Comparison of ENCODE assay signal across 9 cellular contexts in genomic region chr12:68119724-68120211, GRCh38. TPM values are rescaled to one million over a fixed set of nuclear protein-coding genes. Genes with fewer than 3 reads are reported as not detected.
DNase-seq lines count a peak whose midpoint lies in the region; ATAC-seq and TF ChIP-seq lines count a peak whose summit lies in the region.
"Had no signal": no experiment of that assay in that cellular context is flagged by ENCODE, and none has a peak within 500 bp of the region (broad histone marks: within the 10 kb centered on the region; RNA-seq: fewer than 3 reads in every experiment).

No MANE protein-coding gene starts in this region.

- no peak for TF ChIP-seq POLR2A in body of pancreas (IDR thresholded peaks at IDR 0.05)

- no peaks in the 10 kb centered on the region for H4K20me1 ChIP-seq in BLaER1 treated with 17β-estradiol and CSF1 and Interleukin-3, amounts not matched to agents 10 nM and 100 nM

- peaks cover 31% of the 10 kb centered on the region for H3K4me1 Mint-ChIP-seq in activated CD4-positive, alpha-beta memory T cell treated with anti-CD3 and anti-CD28 coated beads, Interleukin-2, amount 10 ng/mL, durations not matched to agents 7 days and 5 days
- H3K4me1 Mint-ChIP-seq: activated B cell treated with CpG ODN at 0.5 μM for 24 hours had no signal

- no peaks in the 10 kb centered on the region for H3K27me3 ChIP-seq in BLaER1 treated with 17β-estradiol and CSF1 and Interleukin-3, amounts not matched to agents 10 nM and 100 nM
- H3K27me3 ChIP-seq in body of pancreas, result no peaks in the 10 kb centered on the region

- POLR2A ChIA-PET in activated CD4-positive, alpha-beta memory T cell treated with anti-CD3 and anti-CD28 coated beads, Interleukin-2, amount 10 ng/mL, durations not matched to agents 7 days and 5 days (lab: Charles Lee), result interaction anchor here (0.6 to 5.2 kb wide), 29 partner anchors 10 to 688 kb away, joined by 3 to 89 read pairs (median 4); partner anchors contain the start of genes IFNG, MDM1, MDM2 and RAP1B

- ATAC-seq in GM19351 (IDR thresholded peaks at IDR 0.05; ENCODE audit: unreplicated experiment) (peak; percentile 94), HG03196 (IDR thresholded peaks at IDR 0.05; ENCODE audit: unreplicated experiment) (peak; percentile 91), omental fat pad (ENCODE audit: low FRiP score) (no peak), body of pancreas (no peak)

- no peak overlapping the region for H3K27ac Mint-ChIP-seq in activated CD4-positive, alpha-beta memory T cell treated with anti-CD3 and anti-CD28 coated beads, Interleukin-2, amount 10 ng/mL, durations not matched to agents 7 days and 5 days
- H3K27ac Mint-ChIP-seq: activated B cell treated with CpG ODN at 0.5 μM for 24 hours had no signal

- H3K36me3 Mint-ChIP-seq in activated CD4-positive, alpha-beta memory T cell treated with anti-CD3 and anti-CD28 coated beads, Interleukin-2, amount 10 ng/mL, durations not matched to agents 7 days and 5 days (ENCODE audit: low read depth), result peaks cover 9% of the 10 kb centered on the region

- no peak overlapping the region for H3K27ac ChIP-seq in BLaER1 treated with 17β-estradiol and CSF1 and Interleukin-3, amounts not matched to agents 10 nM and 100 nM
- H3K27ac ChIP-seq in body of pancreas, result no peak overlapping the region

- H3K4me3 Mint-ChIP-seq in activated CD4-positive, alpha-beta memory T cell treated with anti-CD3 and anti-CD28 coated beads, Interleukin-2, amount 10 ng/mL, durations not matched to agents 7 days and 5 days, result peak overlapping the region; percentile 28
- H3K4me3 Mint-ChIP-seq: activated B cell treated with CpG ODN at 0.5 μM for 24 hours had no signal

- peak; percentile 78 for DNase-seq in activated CD4-positive, alpha-beta memory T cell treated with anti-CD3 and anti-CD28 coated beads, Interleukin-2, amount 10 ng/mL, durations not matched to agents 7 days and 5 days
- peak; percentile 34 for DNase-seq in stimulated activated CD4-positive, alpha-beta T cell treated with anti-CD3 and anti-CD28 coated beads, Interleukin-12 subunit alpha, Interleukin-12 subunit beta, amount 100 ng/mL, for 4 hours
- no peak for DNase-seq in NCI-H774 (lab: John Stamatoyannopoulos, UW)
- DNase-seq in omental fat pad (ENCODE audit: low spot score), result no peak
- DNase-seq in body of pancreas, result no peak
- DNase-seq: activated B cell treated with CpG ODN at 0.5 μM for 24 hours had no signal

- H3K9me3 Mint-ChIP-seq in activated CD4-positive, alpha-beta memory T cell treated with anti-CD3 and anti-CD28 coated beads, Interleukin-2, amount 10 ng/mL, durations not matched to agents 7 days and 5 days, result peaks cover 2% of the 10 kb centered on the region

- intact Hi-C loops in body of pancreas (cut with DNase I), result no loop called here

- H3K4me1 ChIP-seq in BLaER1 treated with 17β-estradiol and CSF1 and Interleukin-3, amounts not matched to agents 10 nM and 100 nM, result peaks cover 0 to 35% (median 23%) of the 10 kb centered on the region in 10 experiments; a peak in 16 of 20 replicates
- no peaks in the 10 kb centered on the region for H3K4me1 ChIP-seq in body of pancreas

- H3K36me3 ChIP-seq in BLaER1 treated with 17β-estradiol and CSF1 and Interleukin-3, amounts not matched to agents 10 nM and 100 nM, result no peaks in the 10 kb centered on the region
- H3K36me3 ChIP-seq in body of pancreas (replicated peaks in 1 of 2; ENCODE audit: insufficient read depth in 1 of 2, low read depth in 2 of 2), result no peaks in the 10 kb centered on the region

- no peaks in the 10 kb centered on the region for H3K27me3 Mint-ChIP-seq in activated CD4-positive, alpha-beta memory T cell treated with anti-CD3 and anti-CD28 coated beads, Interleukin-2, amount 10 ng/mL, durations not matched to agents 7 days and 5 days
- H3K27me3 Mint-ChIP-seq: activated B cell treated with CpG ODN at 0.5 μM for 24 hours had no signal

- H3K9me3 ChIP-seq in BLaER1 treated with 17β-estradiol and CSF1 and Interleukin-3, amounts not matched to agents 10 nM and 100 nM (replicated peaks in 1 of 11), result peaks cover 6 to 18% (median 11%) of the 10 kb centered on the region in 11 experiments
- H3K9me3 ChIP-seq in body of pancreas, result no peaks in the 10 kb centered on the region

- WGBS in body of pancreas, 2 donors, result 44 to 49% methylated on average over 3 to 4 of the region's 4 CpGs

- TF ChIP-seq CTCF in omental fat pad (IDR thresholded peaks at IDR 0.05), result no peak
- TF ChIP-seq CTCF in body of pancreas (IDR thresholded peaks at IDR 0.05), result no peak

- H3K4me3 ChIP-seq in BLaER1 treated with 17β-estradiol and CSF1 and Interleukin-3, amounts not matched to agents 10 nM and 100 nM, result no peak overlapping the region
- H3K4me3 ChIP-seq in body of pancreas, result no peak overlapping the region

- H3K4me2 ChIP-seq in BLaER1 treated with 17β-estradiol and CSF1 and Interleukin-3, amounts not matched to agents 10 nM and 100 nM, result peak overlapping the region in 6 of 11 experiments; percentile 1 to 42 (median 10); a peak in 5 of 22 replicates

- CTCF ChIA-PET in activated CD4-positive, alpha-beta memory T cell treated with anti-CD3 and anti-CD28 coated beads, Interleukin-2, amount 10 ng/mL, durations not matched to agents 7 days and 5 days (lab: Charles Lee), result interaction anchor here (0.6 to 7.2 kb wide), 21 partner anchors 9 to 849 kb away, joined by 3 to 87 read pairs (median 3); partner anchors contain the start of gene IFNG

- no peak overlapping the region for H3K9ac ChIP-seq in BLaER1 treated with 17β-estradiol and CSF1 and Interleukin-3, amounts not matched to agents 10 nM and 100 nM

RNA-seq across cellular contexts. Expression of gene IFNG, which starts 39.8 kb away (rescaled TPM):
- 10 to 100 TPM; 22.0 to 25.0 TPM for total RNA-seq in activated CD4-positive, alpha-beta memory T cell treated with anti-CD3 and anti-CD28 coated beads, Interleukin-2, amount 10 ng/mL, durations not matched to agents 7 days and 5 days
- not detected for total RNA-seq in omental fat pad
- not detected for total RNA-seq in body of pancreas
- total RNA-seq: activated B cell treated with CpG ODN at 0.5 μM for 24 hours had no signal

Comparison
In these comparisons a context has a peak if more than half of its experiments do, and no peak if none do; other contexts are left out.
1. ATAC-seq: peak in GM19351 (single experiment) and HG03196 (single experiment); none in omental fat pad (single experiment) and body of pancreas (single experiment).
2. DNase-seq: peak in activated CD4-positive, alpha-beta memory T cell treated with anti-CD3 and anti-CD28 coated beads, Interleukin-2, amount 10 ng/mL, durations not matched to agents 7 days and 5 days (single experiment) and stimulated activated CD4-positive, alpha-beta T cell treated with anti-CD3 and anti-CD28 coated beads, Interleukin-12 subunit alpha, Interleukin-12 subunit beta, amount 100 ng/mL, for 4 hours (single experiment); none in NCI-H774 (single experiment), omental fat pad (single experiment) and body of pancreas (0 of 4).
3. RNA of gene IFNG, which starts 39.8 kb away (total RNA-seq): 22.0 to 25.0 TPM in activated CD4-positive, alpha-beta memory T cell treated with anti-CD3 and anti-CD28 coated beads, Interleukin-2, amount 10 ng/mL, durations not matched to agents 7 days and 5 days; not detected in omental fat pad and not detected in body of pancreas; every median in the first group is over 10 times any median in the second.